ENCODE assay signal across 18 cellular contexts in the genomic region with DNA sequence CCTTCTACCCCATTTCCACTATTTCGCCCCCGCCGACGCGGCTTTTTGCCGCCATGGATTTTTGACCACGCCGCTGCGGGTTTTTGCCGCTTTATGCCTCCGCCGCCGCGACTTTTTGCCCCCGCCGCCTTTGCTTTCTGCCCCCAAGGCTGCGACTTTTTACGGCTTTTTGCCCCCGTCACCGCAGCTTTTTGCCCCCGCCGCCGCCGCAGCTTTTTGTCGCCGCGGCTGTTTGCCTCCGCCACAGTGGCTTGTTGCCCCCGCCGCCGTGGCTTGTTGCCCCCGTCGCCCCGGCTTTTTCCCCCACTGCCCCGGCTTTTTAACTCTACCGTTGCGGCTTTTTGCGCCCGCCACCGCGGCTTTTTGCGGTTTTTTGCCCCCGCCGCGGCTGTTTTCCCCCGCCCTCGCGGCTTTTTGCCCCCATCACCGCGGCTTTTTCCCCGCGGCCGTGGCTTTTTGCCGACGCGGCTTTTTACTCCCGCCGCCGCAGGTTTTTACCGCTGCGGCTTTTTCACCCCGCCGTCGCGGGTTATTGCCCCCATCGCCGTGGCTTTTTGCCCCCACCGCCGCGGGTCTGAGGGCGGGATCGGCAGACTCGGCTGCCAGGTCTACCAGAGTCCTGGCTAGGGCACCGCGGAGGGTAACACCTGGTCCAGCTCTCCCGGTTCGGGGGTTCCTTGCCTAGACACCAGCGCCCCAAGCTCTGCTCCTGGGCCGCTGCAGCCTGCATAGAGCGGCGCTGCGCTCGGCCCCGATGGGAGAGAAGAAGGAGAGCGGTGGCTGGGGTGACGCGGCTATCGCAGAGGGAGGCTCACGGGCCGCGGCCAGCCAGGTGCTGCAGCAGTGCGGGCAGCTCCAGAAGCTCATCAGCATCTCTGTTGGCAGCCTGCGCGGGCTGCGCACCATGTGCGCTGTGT.
DNase-seq lines count a peak whose midpoint lies in the region; ATAC-seq and TF ChIP-seq lines count a peak whose summit lies in the region.
"Had no signal": no experiment of that assay in that cellular context is flagged by ENCODE, and none has a peak within 500 bp of the region (broad histone marks: within the 10 kb centered on the region; RNA-seq: fewer than 3 reads in every experiment).

No MANE protein-coding gene starts in this region.

- no peaks in the 10 kb centered on the region for H3K27me3 Mint-ChIP-seq in chondrocyte (ENCODE audit: low read depth)
- H3K27me3 Mint-ChIP-seq: CD4-positive, alpha-beta T cell had no signal

- no peaks in the 10 kb centered on the region for H3F3A ChIP-seq in GM23248 (ENCODE audit: insufficient read depth)

- H3K4me3 Mint-ChIP-seq in chondrocyte (ENCODE audit: unreplicated experiment), result no peak overlapping the region
- H3K4me3 Mint-ChIP-seq: CD4-positive, alpha-beta T cell had no signal

- no peaks in the 10 kb centered on the region for H3K9me3 ChIP-seq in GM23248 (ENCODE audit: low read depth)
- H3K9me3 ChIP-seq in aorta (ENCODE audit: control insufficient read depth, low read length), result peaks cover 7% of the 10 kb centered on the region
- H3K9me3 ChIP-seq: BE2C, Peyer's patch had no signal

- no peaks in the 10 kb centered on the region for H3K4me1 Mint-ChIP-seq in chondrocyte (ENCODE audit: low read depth)

- H3K36me3 ChIP-seq in GM23248 (ENCODE audit: low read depth), result no peaks in the 10 kb centered on the region
- no peaks in the 10 kb centered on the region for H3K36me3 ChIP-seq in aorta (ENCODE audit: control insufficient read depth in 1 of 2, insufficient read depth in 2 of 2, low read length in 1 of 2)
- H3K36me3 ChIP-seq: BE2C, Peyer's patch had no signal

- 54 to 66% methylated on average over 46 to 96 of the region's 96 CpGs for WGBS in GM23248 (ENCODE audit: low coverage in 1 of 2, low lambda C conversion rate in 2 of 2, missing lambda C conversion rate in 2 of 2), 2 experiments
- WGBS in aorta, 2 donors, result 48% methylated on average over 89 to 96 of the region's 96 CpGs

- H3K27ac ChIP-seq in GM23248 (no peak overlapping the region), aorta (ENCODE audit: low read depth in 1 of 2, low read length in 2 of 2) (no peak overlapping the region)
- H3K27ac ChIP-seq: KMS-11, Peyer's patch, SK-N-MC had no signal

- H2AFZ ChIP-seq in GM23248, result no peak overlapping the region

- H3K27ac Mint-ChIP-seq in chondrocyte (ENCODE audit: unreplicated experiment), result no peak overlapping the region
- H3K27ac Mint-ChIP-seq: CD4-positive, alpha-beta T cell had no signal

- in situ Hi-C loops in GM23248 (cut with MboI), result no loop called here

- no peaks in the 10 kb centered on the region for H3K27me3 ChIP-seq in GM23248 (replicated peaks; ENCODE audit: insufficient read depth)
- H3K27me3 ChIP-seq in aorta (ENCODE audit: control insufficient read depth in 1 of 2, insufficient read depth in 2 of 2, low read length in 1 of 2), result no peaks in the 10 kb centered on the region
- H3K27me3 ChIP-seq: BE2C, Peyer's patch had no signal

- peak; percentile 9 for DNase-seq in GM23248
- DNase-seq in chondrocyte (ENCODE audit: low spot score), result peak; percentile 93
- peak; percentile 88 for DNase-seq in mesenteric fat pad (ENCODE audit: low spot score)
- peak; percentile 32 to 72 for DNase-seq in aorta
- no peak for DNase-seq in NCI-H187 treated with DMSO at 0.1 percent for 48 hours (lab: John Stamatoyannopoulos, UW)
- DNase-seq in T-helper 1 cell, result no peak
- DNase-seq in activated CD4-positive, CD25-positive, alpha-beta regulatory T cell (lab: John Stamatoyannopoulos, UW), result no peak
- DNase-seq: DMS79 treated with DMSO at 0.1 percent for 48 hours, NCI-H1048, NCI-H1436 treated with DMSO at 0.1 percent for 48 hours, NCI-H2081 treated with DMSO at 0.1 percent for 48 hours, NCI-H510A treated with DMSO at 0.1 percent for 48 hours had no signal

- intact Hi-C loops in aorta (cut with DNase I), result no loop called here

- no peak for TF ChIP-seq CTCF in chondrocyte (IDR thresholded peaks at IDR 0.05)

- no peaks in the 10 kb centered on the region for H4K20me1 ChIP-seq in GM23248 (ENCODE audit: insufficient read depth)

- H3K4me3 ChIP-seq in GM23248 (no peak overlapping the region), aorta (ENCODE audit: low read length in 2 of 2) (no peak overlapping the region)
- H3K4me3 ChIP-seq: Peyer's patch, SK-N-MC had no signal

- H3K4me1 ChIP-seq in GM23248 (ENCODE audit: insufficient read depth) (no peaks in the 10 kb centered on the region), aorta (ENCODE audit: control insufficient read depth in 1 of 2, insufficient read depth in 2 of 2, low read length in 2 of 2) (no peaks in the 10 kb centered on the region)
- H3K4me1 ChIP-seq: BE2C, Peyer's patch had no signal

- H3K9me3 Mint-ChIP-seq in chondrocyte (ENCODE audit: low read depth), result peaks cover 31% of the 10 kb centered on the region

- H3K9ac ChIP-seq in GM23248, result no peak overlapping the region
- H3K9ac ChIP-seq: KMS-11 had no signal

- ATAC-seq in aorta (ENCODE audit: low FRiP score), result no peak
- ATAC-seq: Right ventricle myocardium inferior had no signal

- peaks cover 3% of the 10 kb centered on the region for H3K36me3 Mint-ChIP-seq in chondrocyte (ENCODE audit: low read depth)

- no peak overlapping the region for H3K4me2 ChIP-seq in GM23248 (ENCODE audit: unreplicated experiment)
- H3K4me2 ChIP-seq: KMS-11 had no signal

- no peaks in the 10 kb centered on the region for H3K9me2 ChIP-seq in GM23248 (ENCODE audit: insufficient read depth)

- no peaks in the 10 kb centered on the region for H3K79me2 ChIP-seq in GM23248 (ENCODE audit: insufficient read depth)

Comparison
In these comparisons a context has a peak if more than half of its experiments do, and no peak if none do; other contexts are left out.
1. DNase-seq: peak in GM23248 (single experiment), chondrocyte (single experiment), mesenteric fat pad (single experiment) and aorta (2 of 2); none in NCI-H187 treated with DMSO at 0.1 percent for 48 hours (single experiment), T-helper 1 cell (0 of 5) and activated CD4-positive, CD25-positive, alpha-beta regulatory T cell (0 of 4).